ENCODE assay signal across 15 cellular contexts in genomic region chr20:50409495-50409894, GRCh38.
DNase-seq lines count a peak whose midpoint lies in the region; ATAC-seq, FAIRE-seq and TF ChIP-seq lines count a peak whose summit lies in the region.
"Had no signal": no experiment of that assay in that cellular context is flagged by ENCODE, and none has a peak within 500 bp of the region (broad histone marks: within the 10 kb centered on the region; RNA-seq: fewer than 3 reads in every experiment).

No MANE protein-coding gene starts in this region.

- WGBS in A549 (ENCODE audit: missing lambda C conversion rate), result 63% methylated on average over 3 of the region's 3 CpGs
- 49 to 61% methylated on average over 3 of the region's 3 CpGs for WGBS in sigmoid colon, 2 donors

- CTCF ChIA-PET in A549 (lab: Yijun Ruan, JAX), result interaction anchor here (1.7 to 2.7 kb wide), 2 partner anchors 9 to 10 kb away, joined by 4 to 9 read pairs; no protein-coding TSS in a partner anchor
- CTCF ChIA-PET in activated CD8-positive, alpha-beta T cell treated with anti-CD3 and anti-CD28 coated beads for 36 hours (lab: Charles Lee), result interaction anchor here (1.5 kb wide), 1 partner anchor 44 kb away, joined by 3 read pairs; no protein-coding TSS in a partner anchor

- no peaks in the 10 kb centered on the region for H3K9me3 Mint-ChIP-seq in activated naive CD4-positive, alpha-beta T cell treated with anti-CD3 and anti-CD28 coated beads, Interleukin-2, amount 50 U/mL, for 72 hours
- H3K9me3 Mint-ChIP-seq in activated CD8-positive, alpha-beta T cell treated with anti-CD3 and anti-CD28 coated beads for 36 hours, result no peaks in the 10 kb centered on the region

- H3K4me2 ChIP-seq in A549, result no peak overlapping the region

- H3K4me3 ChIP-seq in A549, result no peak overlapping the region
- H3K4me3 ChIP-seq in sigmoid colon, result no peak overlapping the region

- H3K27ac Mint-ChIP-seq in activated naive CD4-positive, alpha-beta T cell treated with anti-CD3 and anti-CD28 coated beads, Interleukin-2, amount 50 U/mL, for 72 hours, result no peak overlapping the region
- no peak overlapping the region for H3K27ac Mint-ChIP-seq in activated CD8-positive, alpha-beta T cell treated with anti-CD3 and anti-CD28 coated beads for 36 hours
- H3K27ac Mint-ChIP-seq: naive thymus-derived CD4-positive, alpha-beta T cell had no signal

- no peak for TF ChIP-seq CTCF in A549 (IDR thresholded peaks at IDR 0.05)
- no peak for TF ChIP-seq CTCF in sigmoid colon (IDR thresholded peaks at IDR 0.05)
- TF ChIP-seq CTCF in activated CD8-positive, alpha-beta T cell treated with anti-CD3 and anti-CD28 coated beads for 36 hours (IDR thresholded peaks at IDR 0.05), result no peak

- ATAC-seq in A549, result no peak
- peak; percentile 35 to 60 for ATAC-seq in left cardiac atrium
- no peak for ATAC-seq in activated naive CD4-positive, alpha-beta T cell treated with anti-CD3 and anti-CD28 coated beads, Interleukin-2, amount 50 U/mL, for 72 hours
- no peak for ATAC-seq in GM21447 (IDR thresholded peaks at IDR 0.05; ENCODE audit: unreplicated experiment)
- no peak for ATAC-seq in activated CD8-positive, alpha-beta T cell treated with anti-CD3 and anti-CD28 coated beads for 36 hours
- ATAC-seq: foreskin keratinocyte; naive thymus-derived CD4-positive, alpha-beta T cell had no signal

- no peaks in the 10 kb centered on the region for H3K27me3 ChIP-seq in sigmoid colon
- H3K27me3 ChIP-seq: foreskin keratinocyte had no signal

- peaks cover 4% of the 10 kb centered on the region for H3K27me3 Mint-ChIP-seq in activated CD8-positive, alpha-beta T cell treated with anti-CD3 and anti-CD28 coated beads for 36 hours

- H3K4me1 ChIP-seq in A549 (no peaks in the 10 kb centered on the region), sigmoid colon (peaks cover 0 to 6% (median 4%) of the 10 kb centered on the region in 4 donors)
- H3K4me1 ChIP-seq: foreskin keratinocyte had no signal

- POLR2A ChIA-PET in A549 (lab: Yijun Ruan, JAX), result no interaction called here
- POLR2A ChIA-PET in activated CD8-positive, alpha-beta T cell treated with anti-CD3 and anti-CD28 coated beads for 36 hours (lab: Charles Lee), result no interaction called here

- no peaks in the 10 kb centered on the region for H3K4me1 Mint-ChIP-seq in activated CD8-positive, alpha-beta T cell treated with anti-CD3 and anti-CD28 coated beads for 36 hours (ENCODE audit: low read depth)
- H3K4me1 Mint-ChIP-seq: naive thymus-derived CD4-positive, alpha-beta T cell had no signal

- peak overlapping the region; percentile 20 to 39; a peak in 4 of 6 replicates for H3K27ac ChIP-seq in A549
- H3K27ac ChIP-seq in sigmoid colon, result peak overlapping the region; percentile 53 to 72 (median 62)
- H3K27ac ChIP-seq: foreskin keratinocyte had no signal

- H3K36me3 ChIP-seq in sigmoid colon, result no peaks in the 10 kb centered on the region

- no peak for TF ChIP-seq EP300 in A549 (IDR thresholded peaks at IDR 0.05)
- TF ChIP-seq EP300 in sigmoid colon (IDR thresholded peaks at IDR 0.05), result peak in 1 of 4 donors; percentile 39

- no peak overlapping the region for H3K4me3 Mint-ChIP-seq in activated CD8-positive, alpha-beta T cell treated with anti-CD3 and anti-CD28 coated beads for 36 hours
- H3K4me3 Mint-ChIP-seq: naive thymus-derived CD4-positive, alpha-beta T cell had no signal

- TF ChIP-seq POLR2A in A549 (IDR thresholded peaks at IDR 0.05; ENCODE audit: low read length) (no peak), sigmoid colon (IDR thresholded peaks at IDR 0.05) (no peak)

- peaks cover 23% of the 10 kb centered on the region for H3K9me3 ChIP-seq in A549
- no peaks in the 10 kb centered on the region for H3K9me3 ChIP-seq in sigmoid colon

- intact Hi-C loops in left cardiac atrium (cut with DNase I) (no loop called here), sigmoid colon (cut with DNase I) (no loop called here)
- intact Hi-C loops in activated CD8-positive, alpha-beta T cell treated with anti-CD3 and anti-CD28 coated beads for 36 hours (cut with micrococcal nuclease), result no loop called here

- DNase-seq in A549 (ENCODE audit: low read depth in 1 of 2, low spot score in 1 of 2), result no peak
- DNase-seq in SKM-1 (lab: John Stamatoyannopoulos, UW; ENCODE audit: unreplicated experiment), result peak; percentile 45
- no peak for DNase-seq in left cardiac atrium
- peak; percentile 86 for DNase-seq in sigmoid colon
- no peak for DNase-seq in activated naive CD4-positive, alpha-beta T cell treated with anti-CD3 and anti-CD28 coated beads, Interleukin-2, amount 50 U/mL, for 72 hours (ENCODE audit: low spot score in 2 of 2)
- no peak for DNase-seq in NCI-H2029 treated with DMSO at 0.1 percent for 48 hours (lab: John Stamatoyannopoulos, UW)
- DNase-seq in activated CD8-positive, alpha-beta T cell treated with anti-CD3 and anti-CD28 coated beads for 36 hours, result no peak
- DNase-seq: activated CD4-positive, alpha-beta T cell treated with anti-CD3 and anti-CD28 coated beads for 1 hour; activated T-cell treated with anti-CD3 and anti-CD28 coated beads, Interleukin-2, amount 50 U/mL, for 1 hour; cortex of kidney; foreskin keratinocyte; H7; islet precursor cell; naive thymus-derived CD4-positive, alpha-beta T cell had no signal

- H3K36me3 Mint-ChIP-seq in activated naive CD4-positive, alpha-beta T cell treated with anti-CD3 and anti-CD28 coated beads, Interleukin-2, amount 50 U/mL, for 72 hours, result no peaks in the 10 kb centered on the region
- no peaks in the 10 kb centered on the region for H3K36me3 Mint-ChIP-seq in activated CD8-positive, alpha-beta T cell treated with anti-CD3 and anti-CD28 coated beads for 36 hours (ENCODE audit: low read depth)

- TF ChIP-seq RAD21 in A549 (conservative IDR thresholded peaks at IDR 0.05 in 1 of 2, IDR thresholded peaks at IDR 0.05 in 1 of 2), result no peak

- FAIRE-seq in A549 (lab: Jason Lieb, UNC), result no peak

TF ChIP-seq in A549, 52 proteins besides CTCF, POLR2A, EP300 and RAD21:
- TF ChIP-seq FOSL2 (IDR thresholded peaks at IDR 0.05) (no peak), FOSL2 (CRISPR knock-in tag; IDR thresholded peaks at IDR 0.05) (no peak), ATOH8 (CRISPR knock-in tag; IDR thresholded peaks at IDR 0.05; ENCODE audit: low read depth) (no peak), EHF (CRISPR knock-in tag; IDR thresholded peaks at IDR 0.05) (no peak), MAZ (IDR thresholded peaks at IDR 0.05; ENCODE audit: borderline replicate concordance, low read depth, low read length) (no peak), EHMT2 (IDR thresholded peaks at IDR 0.05; ENCODE audit: low read depth) (no peak), JUNB (IDR thresholded peaks at IDR 0.05) (no peak), ZC3H11A (IDR thresholded peaks at IDR 0.05) (no peak), CEBPB (IDR thresholded peaks at IDR 0.05) (no peak), HDAC2 (IDR thresholded peaks at IDR 0.05) (no peak), BCL3 (IDR thresholded peaks at IDR 0.05) (no peak), ZSCAN20 (CRISPR knock-in tag; IDR thresholded peaks at IDR 0.05) (no peak), RFX5 (IDR thresholded peaks at IDR 0.05) (no peak), HEYL (CRISPR knock-in tag; IDR thresholded peaks at IDR 0.05) (no peak), GATA3 (IDR thresholded peaks at IDR 0.05; ENCODE audit: borderline replicate concordance) (no peak), POLR2AphosphoS2 (conservative IDR thresholded peaks at IDR 0.05; ENCODE audit: low read length) (no peak), TP53 (CRISPR knock-in tag; IDR thresholded peaks at IDR 0.05) (no peak), NPAS2 (CRISPR knock-in tag; IDR thresholded peaks at IDR 0.05; ENCODE audit: borderline replicate concordance) (no peak), MYC (IDR thresholded peaks at IDR 0.05; ENCODE audit: borderline replicate concordance, low read length) (no peak), PHF8 (IDR thresholded peaks at IDR 0.05; ENCODE audit: borderline replicate concordance, low read depth) (no peak)
TF ChIP-seq in A549: peak in this region for 0.

Comparison
In these comparisons a context has a peak if more than half of its experiments do, and no peak if none do; other contexts are left out.
1. ATAC-seq: peak in left cardiac atrium (2 of 2); none in A549 (0 of 2), activated naive CD4-positive, alpha-beta T cell treated with anti-CD3 and anti-CD28 coated beads, Interleukin-2, amount 50 U/mL, for 72 hours (0 of 2), GM21447 (single experiment) and activated CD8-positive, alpha-beta T cell treated with anti-CD3 and anti-CD28 coated beads for 36 hours (single experiment).
2. DNase-seq: peak in SKM-1 (single experiment) and sigmoid colon (single experiment); none in A549 (0 of 2), left cardiac atrium (single experiment), activated naive CD4-positive, alpha-beta T cell treated with anti-CD3 and anti-CD28 coated beads, Interleukin-2, amount 50 U/mL, for 72 hours (0 of 2), NCI-H2029 treated with DMSO at 0.1 percent for 48 hours (single experiment) and activated CD8-positive, alpha-beta T cell treated with anti-CD3 and anti-CD28 coated beads for 36 hours (single experiment).